Comparison of ENCODE assay signal across 27 cellular contexts in the genomic region with DNA sequence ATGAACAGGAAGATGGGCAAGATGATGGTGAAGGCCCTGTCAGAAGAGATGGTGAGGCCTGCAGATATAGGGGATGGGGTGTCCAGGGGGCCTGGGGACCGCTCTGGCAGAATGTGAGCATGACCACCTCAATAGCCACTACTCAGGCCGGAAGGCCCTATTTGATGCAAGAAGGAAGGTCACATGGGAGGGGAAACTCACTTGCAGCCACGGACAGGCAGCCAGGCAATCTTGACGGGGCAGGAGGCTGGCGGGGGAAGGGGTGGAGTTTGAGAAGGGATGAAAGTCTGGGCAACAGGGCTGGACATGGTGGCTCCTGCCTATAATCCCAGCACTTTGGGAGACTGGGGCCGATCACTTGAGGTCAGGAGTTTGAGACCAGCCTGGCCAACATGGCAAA. TPM values are rescaled to one million over a fixed set of nuclear protein-coding genes. Genes with fewer than 3 reads are reported as not detected.
DNase-seq lines count a peak whose midpoint lies in the region; ATAC-seq lines count a peak whose summit lies in the region.
"Had no signal": no experiment of that assay in that cellular context is flagged by ENCODE, and none has a peak within 500 bp of the region (broad histone marks: within the 10 kb centered on the region; RNA-seq: fewer than 3 reads in every experiment).

No MANE protein-coding gene starts in this region.

- H3K27me3 Mint-ChIP-seq in activated T-cell treated with anti-CD3 and anti-CD28 coated beads, Interleukin-2, amount 50 U/mL, for 24 hours = no peaks in the 10 kb centered on the region
- H3K27me3 Mint-ChIP-seq in T-helper 17 cell = no peaks in the 10 kb centered on the region
- H3K27me3 Mint-ChIP-seq in effector memory CD8-positive, alpha-beta T cell = no peaks in the 10 kb centered on the region
- H3K27me3 Mint-ChIP-seq in stimulated activated memory B cell treated with anti-CD40 and anti-IgM and Interleukin-4, amounts not matched to agents 10 μg/mL and 1 μg/mL and 100 μg/mL, for 72 hours = no peaks in the 10 kb centered on the region

- H3K9me3 ChIP-seq in T-helper 17 cell (ENCODE audit: control insufficient read depth, low read length, poor library complexity, severe bottlenecking) = no peaks in the 10 kb centered on the region
- H3K9me3 ChIP-seq: ascending aorta, lower lobe of right lung, suprapubic skin had no signal

- no peaks in the 10 kb centered on the region for H3K9me3 Mint-ChIP-seq in activated T-cell treated with anti-CD3 and anti-CD28 coated beads, Interleukin-2, amount 50 U/mL, for 24 hours
- H3K9me3 Mint-ChIP-seq in effector memory CD8-positive, alpha-beta T cell = no peaks in the 10 kb centered on the region
- H3K9me3 Mint-ChIP-seq in stimulated activated memory B cell treated with anti-CD40 and anti-IgM and Interleukin-4, amounts not matched to agents 10 μg/mL and 1 μg/mL and 100 μg/mL, for 72 hours = no peaks in the 10 kb centered on the region

- no peak overlapping the region for H3K4me3 Mint-ChIP-seq in activated T-cell treated with anti-CD3 and anti-CD28 coated beads, Interleukin-2, amount 50 U/mL, for 24 hours
- H3K4me3 Mint-ChIP-seq in T-helper 17 cell = no peak overlapping the region
- H3K4me3 Mint-ChIP-seq in effector memory CD8-positive, alpha-beta T cell = peak overlapping the region; percentile 43 to 54
- H3K4me3 Mint-ChIP-seq in stimulated activated memory B cell treated with anti-CD40 and anti-IgM and Interleukin-4, amounts not matched to agents 10 μg/mL and 1 μg/mL and 100 μg/mL, for 72 hours = no peak overlapping the region

- ATAC-seq in T-helper 17 cell (no peak), HG03097 (IDR thresholded peaks at IDR 0.05; ENCODE audit: low FRiP score, unreplicated experiment) (no peak)
- ATAC-seq in effector memory CD8-positive, alpha-beta T cell (replicated peaks) = no peak
- no peak for ATAC-seq in stimulated activated memory B cell treated with anti-CD40 and anti-IgM and Interleukin-4, amounts not matched to agents 10 μg/mL and 1 μg/mL and 100 μg/mL, for 72 hours
- ATAC-seq: lower lobe of right lung had no signal

- DNase-seq in activated T-cell treated with anti-CD3 and anti-CD28 coated beads, Interleukin-2, amount 50 U/mL, for 24 hours = no peak
- DNase-seq in activated T-cell treated with anti-CD3 and anti-CD28 coated beads, Interleukin-2, amount 50 U/mL, for 48 hours = no peak
- no peak for DNase-seq in T-helper 17 cell
- DNase-seq in effector memory CD8-positive, alpha-beta T cell = no peak
- DNase-seq in RPMI8226 = no peak
- no peak for DNase-seq in glomerular visceral epithelial cell (ENCODE audit: extremely low spot score)
- DNase-seq: activated CD4-positive, alpha-beta T cell treated with anti-CD3 and anti-CD28 coated beads for 1 hour; activated gamma-delta T cell; central memory CD4-positive, alpha-beta T cell; EL; glutamatergic neuron; H7; Kasumi-1; kidney glomerular epithelial cell; lower lobe of right lung; MV-4-11; NCI-H2171; NCI-H524; NK-92 treated with Interleukin-12 subunit alpha and Interleukin-12 subunit beta, amount 100 ng/mL, for 24 hours; SHP77 treated with DMSO at 0.1 percent for 48 hours; stimulated activated CD4-positive, alpha-beta T cell treated with anti-CD3 and anti-CD28 coated beads, Interleukin-1b, Interleukin-23, amount 100 ng/mL, for 48 hours; SW 1271 had no signal

- peaks cover 39% of the 10 kb centered on the region for H3K4me1 Mint-ChIP-seq in activated T-cell treated with anti-CD3 and anti-CD28 coated beads, Interleukin-2, amount 50 U/mL, for 24 hours (ENCODE audit: low read depth)
- H3K4me1 Mint-ChIP-seq in T-helper 17 cell = peaks cover 20% of the 10 kb centered on the region
- peaks cover 31 to 35% of the 10 kb centered on the region in 2 donors for H3K4me1 Mint-ChIP-seq in effector memory CD8-positive, alpha-beta T cell (ENCODE audit: low read depth in 2 of 2)
- peaks cover 40% of the 10 kb centered on the region for H3K4me1 Mint-ChIP-seq in stimulated activated memory B cell treated with anti-CD40 and anti-IgM and Interleukin-4, amounts not matched to agents 10 μg/mL and 1 μg/mL and 100 μg/mL, for 72 hours

- H3K36me3 Mint-ChIP-seq in activated T-cell treated with anti-CD3 and anti-CD28 coated beads, Interleukin-2, amount 50 U/mL, for 24 hours (ENCODE audit: low read depth) = peaks cover 89% of the 10 kb centered on the region
- peaks cover under 1% of the 10 kb centered on the region for H3K36me3 Mint-ChIP-seq in T-helper 17 cell (ENCODE audit: low read depth)
- peaks cover 89% of the 10 kb centered on the region for H3K36me3 Mint-ChIP-seq in effector memory CD8-positive, alpha-beta T cell (ENCODE audit: insufficient read depth)
- peaks cover 40% of the 10 kb centered on the region for H3K36me3 Mint-ChIP-seq in stimulated activated memory B cell treated with anti-CD40 and anti-IgM and Interleukin-4, amounts not matched to agents 10 μg/mL and 1 μg/mL and 100 μg/mL, for 72 hours

- peak overlapping the region; percentile 77 for H3K27ac Mint-ChIP-seq in activated T-cell treated with anti-CD3 and anti-CD28 coated beads, Interleukin-2, amount 50 U/mL, for 24 hours
- peak overlapping the region; percentile 92 for H3K27ac Mint-ChIP-seq in T-helper 17 cell
- peak overlapping the region; percentile 83 to 88 for H3K27ac Mint-ChIP-seq in effector memory CD8-positive, alpha-beta T cell
- peak overlapping the region; percentile 54 for H3K27ac Mint-ChIP-seq in stimulated activated memory B cell treated with anti-CD40 and anti-IgM and Interleukin-4, amounts not matched to agents 10 μg/mL and 1 μg/mL and 100 μg/mL, for 72 hours

RNA-seq across cellular contexts. Expression of gene SASH3, which starts 8.8 kb away (rescaled TPM):
- total RNA-seq in T-helper 17 cell = 100 to 1,000 TPM; 114 to 116 TPM
- total RNA-seq: H7, pulmonary artery endothelial cell had no signal

RNA-seq across cellular contexts. Expression of gene XPNPEP2, which starts 49.7 kb away (rescaled TPM):
- under 1 TPM; 0.25 to 0.83 TPM for total RNA-seq in T-helper 17 cell
- total RNA-seq: pulmonary artery endothelial cell had no signal

RNA-seq across cellular contexts. Expression of gene ZDHHC9, which starts 55.2 kb away (rescaled TPM):
- total RNA-seq in T-helper 17 cell = 1 to 10 TPM; 5.0 to 5.5 TPM

Comparison
In these comparisons a context has a peak if more than half of its experiments do, and no peak if none do; other contexts are left out.
1. H3K4me3 Mint-ChIP-seq: peak in effector memory CD8-positive, alpha-beta T cell (2 of 2); none in activated T-cell treated with anti-CD3 and anti-CD28 coated beads, Interleukin-2, amount 50 U/mL, for 24 hours (single experiment), T-helper 17 cell (single experiment) and stimulated activated memory B cell treated with anti-CD40 and anti-IgM and Interleukin-4, amounts not matched to agents 10 μg/mL and 1 μg/mL and 100 μg/mL, for 72 hours (single experiment).
2. Peak in every context shown above with its lines, with median percentiles within 50 percentile points of each other: H3K27ac Mint-ChIP-seq.